In the genomic region with DNA sequence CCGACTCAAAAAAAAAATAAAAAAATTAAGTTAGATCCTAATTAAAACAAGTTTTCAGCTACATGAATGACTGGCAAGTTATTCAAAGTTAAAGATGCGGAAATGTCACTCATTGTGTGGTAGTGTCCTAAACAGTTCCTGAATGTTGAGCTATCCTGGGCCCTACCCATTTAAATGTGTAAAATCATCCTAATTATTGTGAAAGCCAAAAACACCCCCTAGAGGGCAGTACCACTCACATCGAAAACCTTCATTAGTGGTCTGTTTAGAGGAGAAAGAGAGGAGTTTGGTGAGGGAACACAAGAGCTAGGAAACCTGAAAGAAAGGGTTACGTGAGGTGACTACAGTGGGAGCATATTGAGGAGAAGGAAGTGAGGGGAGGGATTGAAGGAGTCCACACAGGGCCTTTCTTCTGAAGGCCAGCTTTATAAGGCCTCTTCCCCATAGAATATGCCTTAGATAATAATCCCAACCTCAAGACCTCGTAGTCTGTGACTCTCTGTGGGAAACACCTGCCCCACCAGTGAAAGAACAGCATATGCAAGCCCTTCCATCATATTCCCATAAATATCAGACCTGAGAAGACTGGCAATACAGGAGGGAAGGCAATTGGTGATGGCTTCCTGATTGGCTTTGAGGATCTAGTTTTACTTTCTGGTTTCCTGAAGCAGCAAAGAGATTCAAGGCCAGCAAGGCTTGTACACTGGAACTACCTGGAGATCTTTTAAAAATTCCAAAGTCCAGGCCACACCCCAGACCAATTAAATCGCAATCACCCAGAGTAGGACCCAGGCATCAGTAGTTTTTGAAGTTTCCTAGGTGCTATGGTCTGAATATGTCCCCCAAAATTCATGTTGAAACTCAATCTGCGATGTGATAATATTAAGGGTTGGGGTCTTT, we compare ENCODE assay signal across 8 cellular contexts. TPM values are rescaled to one million over a fixed set of nuclear protein-coding genes. Genes with fewer than 3 reads are reported as not detected.
DNase-seq lines count a peak whose midpoint lies in the region; ATAC-seq and TF ChIP-seq lines count a peak whose summit lies in the region.

No MANE protein-coding gene starts in this region.

- H4K20me1 ChIP-seq in DND-41 (ENCODE audit: insufficient read depth, low read length) (no peaks in the 10 kb centered on the region), SU-DHL-6 (ENCODE audit: low read depth, low read length) (no peaks in the 10 kb centered on the region)

- no peaks in the 10 kb centered on the region for H3K9me2 ChIP-seq in SU-DHL-6 (replicated peaks; ENCODE audit: insufficient read depth, low read length)

- H3F3A ChIP-seq in SU-DHL-6 (ENCODE audit: insufficient read depth) = peaks cover 16% of the 10 kb centered on the region; the same call in 1 of the 2 replicates

- H3K4me3 ChIP-seq in DND-41 (ENCODE audit: low read depth in 1 of 2, low read length in 2 of 2) (no peak overlapping the region), SU-DHL-6 (ENCODE audit: insufficient read depth, low read length, poor library complexity, severe bottlenecking) (no peak overlapping the region), mucosa of stomach (ENCODE audit: low read length) (no peak overlapping the region)

- H3K79me2 ChIP-seq in DND-41 (ENCODE audit: insufficient read depth, low read length) = peaks cover 10% of the 10 kb centered on the region
- peaks cover 6% of the 10 kb centered on the region; the same call in 1 of the 2 replicates for H3K79me2 ChIP-seq in SU-DHL-6 (ENCODE audit: insufficient read depth, low read length)

- H3K27me3 ChIP-seq in DND-41 (ENCODE audit: insufficient read depth, low read length, poor library complexity) (no peaks in the 10 kb centered on the region), SU-DHL-6 (ENCODE audit: low read length) (no peaks in the 10 kb centered on the region), mucosa of stomach (ENCODE audit: control insufficient read depth, insufficient read depth, low read length) (no peaks in the 10 kb centered on the region)

- TF ChIP-seq CTCF in DND-41 (IDR thresholded peaks at IDR 0.05; ENCODE audit: borderline replicate concordance, extremely low read depth, low read length, poor library complexity, severe bottlenecking) (peak; percentile 83), SU-DHL-6 (IDR thresholded peaks at IDR 0.05; ENCODE audit: insufficient read depth, low read length, poor library complexity, severe bottlenecking) (peak; percentile 60)

- H3K36me3 ChIP-seq in DND-41 (ENCODE audit: insufficient read depth, low read length) = no peaks in the 10 kb centered on the region
- H3K36me3 ChIP-seq in SU-DHL-6 (ENCODE audit: low read length) = no peaks in the 10 kb centered on the region
- H3K36me3 ChIP-seq in mucosa of stomach (ENCODE audit: control insufficient read depth, insufficient read depth, low read length) = no peaks in the 10 kb centered on the region

- peak overlapping the region; percentile 89 for H2AFZ ChIP-seq in DND-41 (ENCODE audit: low read depth, low read length)
- H2AFZ ChIP-seq in SU-DHL-6 (ENCODE audit: low read depth, low read length, severe bottlenecking) = peak overlapping the region; percentile 29

- DNase-seq in DND-41 = peak; percentile 63
- DNase-seq in NCI-H1092 (lab: John Stamatoyannopoulos, UW) = peak; percentile 15
- DNase-seq in dermis microvascular lymphatic vessel endothelial cell (ENCODE audit: low read depth in 2 of 2) = peak; percentile 70 to 71
- no peak for DNase-seq in middle frontal gyrus (ENCODE audit: extremely low spot score, low spot score)

- H3K9ac ChIP-seq in DND-41 (ENCODE audit: low read depth, low read length) = no peak overlapping the region
- H3K9ac ChIP-seq in SU-DHL-6 (ENCODE audit: low read length) = no peak overlapping the region
- H3K9ac ChIP-seq in mucosa of stomach (ENCODE audit: low read length) = peak overlapping the region; percentile 53

- H3K9me3 ChIP-seq in DND-41 (ENCODE audit: insufficient read depth, low read length, severe bottlenecking) (no peaks in the 10 kb centered on the region), SU-DHL-6 (ENCODE audit: insufficient read depth, low read length) (no peaks in the 10 kb centered on the region), mucosa of stomach (ENCODE audit: control insufficient read depth, low read length) (no peaks in the 10 kb centered on the region)

- H3K4me2 ChIP-seq in DND-41 (ENCODE audit: insufficient read depth, low read length) = peak overlapping the region; percentile 36; the same call in 1 of the 2 replicates
- no peak overlapping the region for H3K4me2 ChIP-seq in SU-DHL-6 (ENCODE audit: low read depth, low read length, poor library complexity, severe bottlenecking)

- H3K27ac ChIP-seq in DND-41 (ENCODE audit: low read length) (peak overlapping the region; percentile 23; the same call in 1 of the 2 replicates), SU-DHL-6 (ENCODE audit: low read depth, low read length) (no peak overlapping the region)

- peaks cover 37% of the 10 kb centered on the region for H3K4me1 ChIP-seq in DND-41 (ENCODE audit: insufficient read depth, low read length)
- peaks cover 65% of the 10 kb centered on the region for H3K4me1 ChIP-seq in mucosa of stomach (ENCODE audit: control insufficient read depth, insufficient read depth, low read length)

- ATAC-seq in DND-41 (ENCODE audit: insufficient read depth, low read depth) (peak; percentile 63), GM21447 (IDR thresholded peaks at IDR 0.05; ENCODE audit: unreplicated experiment) (peak; percentile 41), GM21526 (IDR thresholded peaks at IDR 0.05; ENCODE audit: low FRiP score, unreplicated experiment) (no peak)

RNA-seq across cellular contexts. Expression of a gene that starts 2.7 kb away (rescaled TPM):
- 19.8 and 36.0 TPM in 2 replicates for total RNA-seq in dermis microvascular lymphatic vessel endothelial cell

RNA-seq across cellular contexts. Expression of a gene that starts 20.0 kb away (rescaled TPM):
- under 0.01 and 0.13 TPM in 2 replicates for total RNA-seq in dermis microvascular lymphatic vessel endothelial cell

RNA-seq across cellular contexts. Expression of a gene that starts 38.6 kb away (rescaled TPM):
- 54.9 and 70.4 TPM in 2 replicates for total RNA-seq in dermis microvascular lymphatic vessel endothelial cell

RNA-seq across cellular contexts. Expression of a gene that starts 39.1 kb away (rescaled TPM):
- total RNA-seq in dermis microvascular lymphatic vessel endothelial cell = 65.7 and 75.1 TPM in 2 replicates

RNA-seq across cellular contexts. Expression of a gene that starts 45.3 kb away (rescaled TPM):
- 22.1 and 28.6 TPM in 2 replicates for total RNA-seq in dermis microvascular lymphatic vessel endothelial cell
